ENCODE assay signal across 22 cellular contexts in genomic region chr20:32230707-32231106, GRCh38. TPM values are rescaled to one million over a fixed set of nuclear protein-coding genes. Genes with fewer than 3 reads are reported as not detected.
DNase-seq lines count a peak whose midpoint lies in the region; ATAC-seq and TF ChIP-seq lines count a peak whose summit lies in the region.
"Had no signal": no experiment of that assay in that cellular context is flagged by ENCODE, and none has a peak within 500 bp of the region (broad histone marks: within the 10 kb centered on the region; RNA-seq: fewer than 3 reads in every experiment).

No MANE protein-coding gene starts in this region.

- no peak for DNase-seq in activated CD8-positive, alpha-beta T cell treated with anti-CD3 and anti-CD28 coated beads for 36 hours
- DNase-seq in activated CD8-positive, alpha-beta T cell treated with anti-CD3 and anti-CD28 coated beads, Interleukin-2, amount 10 ng/mL, durations not matched to agents 7 days and 5 days, result no peak
- no peak for DNase-seq in CD8-positive, alpha-beta memory T cell
- no peak for DNase-seq in neuronal stem cell (ENCODE audit: low spot score)
- no peak for DNase-seq in A673 (ENCODE audit: low spot score)
- no peak for DNase-seq in NCI-H1048 (lab: John Stamatoyannopoulos, UW)
- DNase-seq in iPS-NIHi7 (ENCODE audit: extremely low spot score), result no peak
- DNase-seq: AML-193; DMS53; foreskin melanocyte; NCI-H2029 treated with DMSO at 0.1 percent for 48 hours; NCI-H526; nucleus accumbens; psoas muscle; Right ventricle myocardium superior; stimulated activated CD4-positive, alpha-beta T cell treated with anti-CD3 and anti-CD28 coated beads, Interleukin-15, amount 100 ng/mL, for 24 hours; stimulated activated naive CD4-positive, alpha-beta T cell treated with Interleukin-2 at 50 U/mL for 16 hours; T1000; uterus; WERI-Rb-1 had no signal

- H3K27ac ChIP-seq in CD8-positive, alpha-beta memory T cell (ENCODE audit: low read depth, low read length), result no peak overlapping the region
- H3K27ac ChIP-seq in neuronal stem cell (replicated peaks; ENCODE audit: low read length), result no peak overlapping the region
- H3K27ac ChIP-seq in A673 (ENCODE audit: low read depth, low read length, poor library complexity, severe bottlenecking), result no peak overlapping the region
- H3K27ac ChIP-seq: esophagus muscularis mucosa, psoas muscle, uterus, WERI-Rb-1 had no signal

- H3K9ac ChIP-seq in neuronal stem cell (ENCODE audit: low read depth, low read length, poor library complexity), result no peak overlapping the region

- H4K91ac ChIP-seq in neuronal stem cell (ENCODE audit: low read depth, low read length, poor library complexity), result no peak overlapping the region

- CTCF ChIA-PET in activated CD8-positive, alpha-beta T cell treated with anti-CD3 and anti-CD28 coated beads for 36 hours (lab: Charles Lee), result no interaction called here
- CTCF ChIA-PET in activated CD8-positive, alpha-beta T cell treated with anti-CD3 and anti-CD28 coated beads, Interleukin-2, amount 10 ng/mL, durations not matched to agents 7 days and 5 days (lab: Charles Lee), result interaction anchor here (0.6 kb wide), 1 partner anchor 85 kb away, joined by 4 read pairs; no protein-coding TSS in a partner anchor
- CTCF ChIA-PET in CD8-positive, alpha-beta memory T cell (lab: Charles Lee), result interaction anchor here (1.4 kb wide), 1 partner anchor 49 kb away, joined by 3 read pairs; no protein-coding TSS in a partner anchor
- CTCF ChIA-PET in A673 (lab: Charles Lee), result no interaction called here

- POLR2A ChIA-PET in activated CD8-positive, alpha-beta T cell treated with anti-CD3 and anti-CD28 coated beads for 36 hours (lab: Charles Lee), result interaction anchor here (0.9 to 3.0 kb wide), 4 partner anchors 18 to 129 kb away, joined by 3 to 16 read pairs (median 8); no protein-coding TSS in a partner anchor
- POLR2A ChIA-PET in activated CD8-positive, alpha-beta T cell treated with anti-CD3 and anti-CD28 coated beads, Interleukin-2, amount 10 ng/mL, durations not matched to agents 7 days and 5 days (lab: Charles Lee), result interaction anchor here (0.7 kb wide), 1 partner anchor 44 kb away, joined by 4 read pairs; no protein-coding TSS in a partner anchor
- POLR2A ChIA-PET in CD8-positive, alpha-beta memory T cell (lab: Charles Lee), result no interaction called here
- POLR2A ChIA-PET in A673 (lab: Charles Lee; ENCODE audit: low non-redundant PET), result no interaction called here

- H3K18ac ChIP-seq in neuronal stem cell (ENCODE audit: low read length), result no peak overlapping the region

- H3K4me2 ChIP-seq in neuronal stem cell (ENCODE audit: insufficient read depth, low read length, poor library complexity, severe bottlenecking), result no peak overlapping the region

- no peak overlapping the region for H2AFZ ChIP-seq in neuronal stem cell (ENCODE audit: low read length)

- H3K9me3 Mint-ChIP-seq in activated CD8-positive, alpha-beta T cell treated with anti-CD3 and anti-CD28 coated beads for 36 hours, result no peaks in the 10 kb centered on the region
- no peaks in the 10 kb centered on the region for H3K9me3 Mint-ChIP-seq in activated CD8-positive, alpha-beta T cell treated with anti-CD3 and anti-CD28 coated beads, Interleukin-2, amount 10 ng/mL, durations not matched to agents 7 days and 5 days (ENCODE audit: insufficient read depth)
- H3K9me3 Mint-ChIP-seq in CD8-positive, alpha-beta memory T cell, result no peaks in the 10 kb centered on the region
- H3K9me3 Mint-ChIP-seq in activated naive CD8-positive, alpha-beta T cell (ENCODE audit: low read depth), result no peaks in the 10 kb centered on the region

- H3K14ac ChIP-seq in neuronal stem cell (ENCODE audit: low read length), result no peak overlapping the region

- intact Hi-C loops in activated CD8-positive, alpha-beta T cell treated with anti-CD3 and anti-CD28 coated beads for 36 hours (cut with micrococcal nuclease), result no loop called here
- intact Hi-C loops in A673 (cut with micrococcal nuclease; ENCODE audit: unreplicated experiment), result no loop called here

- H3K27me3 ChIP-seq in CD8-positive, alpha-beta memory T cell (ENCODE audit: insufficient read depth, low read length, poor library complexity, severe bottlenecking), result no peaks in the 10 kb centered on the region
- no peaks in the 10 kb centered on the region for H3K27me3 ChIP-seq in neuronal stem cell (ENCODE audit: control insufficient read depth in 3 of 3, insufficient read depth in 3 of 3, low read depth in 1 of 3, low read length in 3 of 3)
- no peaks in the 10 kb centered on the region for H3K27me3 ChIP-seq in A673 (replicated peaks; ENCODE audit: insufficient read depth, low read depth, low read length, poor library complexity)
- H3K27me3 ChIP-seq: esophagus muscularis mucosa, uterus had no signal

- H2BK12ac ChIP-seq in neuronal stem cell (ENCODE audit: low read length), result no peak overlapping the region

- no peak overlapping the region for H2BK5ac ChIP-seq in neuronal stem cell (ENCODE audit: low read length)

- WGBS in neuronal stem cell (ENCODE audit: extremely low coverage in 2 of 2, insufficient read length in 2 of 2, insufficient replicate concordance in 1 of 2), 2 donors, result no CpG with 5 or more reads among the region's 13 CpGs

- no TSS peak for BruUV-seq in A673 (replicated peaks; lab: Mats Ljungman, UMichigan)

- no peak overlapping the region for H2AK5ac ChIP-seq in neuronal stem cell (ENCODE audit: low read depth, low read length)

- H2BK120ac ChIP-seq in neuronal stem cell (ENCODE audit: low read depth, low read length), result no peak overlapping the region

- no peak for ATAC-seq in activated CD8-positive, alpha-beta T cell treated with anti-CD3 and anti-CD28 coated beads for 36 hours
- no peak for ATAC-seq in activated CD8-positive, alpha-beta T cell treated with anti-CD3 and anti-CD28 coated beads, Interleukin-2, amount 10 ng/mL, durations not matched to agents 7 days and 5 days
- ATAC-seq: psoas muscle had no signal

- peaks cover 17% of the 10 kb centered on the region for H3K4me1 ChIP-seq in CD8-positive, alpha-beta memory T cell (ENCODE audit: insufficient read depth, low read length)
- H3K4me1 ChIP-seq in neuronal stem cell (ENCODE audit: control insufficient read depth in 2 of 2, insufficient read depth in 1 of 2, low read depth in 1 of 2, low read length in 2 of 2) (no peaks in the 10 kb centered on the region), A673 (ENCODE audit: insufficient read depth, low read length, poor library complexity, severe bottlenecking) (peaks cover 9% of the 10 kb centered on the region)
- H3K4me1 ChIP-seq: uterus had no signal

- H3K79me1 ChIP-seq in neuronal stem cell (ENCODE audit: low read depth, low read length), result no peaks in the 10 kb centered on the region

- peaks cover 77% of the 10 kb centered on the region for H3K36me3 Mint-ChIP-seq in activated CD8-positive, alpha-beta T cell treated with anti-CD3 and anti-CD28 coated beads for 36 hours (ENCODE audit: low read depth)
- peaks cover 68% of the 10 kb centered on the region for H3K36me3 Mint-ChIP-seq in activated CD8-positive, alpha-beta T cell treated with anti-CD3 and anti-CD28 coated beads, Interleukin-2, amount 10 ng/mL, durations not matched to agents 7 days and 5 days (ENCODE audit: low read depth)
- H3K36me3 Mint-ChIP-seq in CD8-positive, alpha-beta memory T cell, result peaks cover 2 to 83% (median 24%) of the 10 kb centered on the region in 3 donors
- H3K36me3 Mint-ChIP-seq in activated naive CD8-positive, alpha-beta T cell, result peaks cover 22% of the 10 kb centered on the region

- no peak overlapping the region for H4K8ac ChIP-seq in neuronal stem cell (ENCODE audit: low read depth, low read length)

- no peak overlapping the region for H2BK15ac ChIP-seq in neuronal stem cell (ENCODE audit: low read length)

- H3K36me3 ChIP-seq in CD8-positive, alpha-beta memory T cell (ENCODE audit: insufficient read depth, low read length), result peaks cover 33% of the 10 kb centered on the region
- H3K36me3 ChIP-seq in neuronal stem cell (replicated peaks in 1 of 2; ENCODE audit: control insufficient read depth in 2 of 2, insufficient read depth in 2 of 2, low read length in 2 of 2), result peaks cover 47 to 92% of the 10 kb centered on the region in 2 donors
- peaks cover 74% of the 10 kb centered on the region for H3K36me3 ChIP-seq in A673 (ENCODE audit: insufficient read depth, low read length, poor library complexity, severe bottlenecking)
- H3K36me3 ChIP-seq: uterus had no signal

- peak overlapping the region; percentile 46 for H3K23ac ChIP-seq in neuronal stem cell (ENCODE audit: low read depth, low read length, poor library complexity)

- peak overlapping the region; percentile 97 for H3K27ac Mint-ChIP-seq in activated CD8-positive, alpha-beta T cell treated with anti-CD3 and anti-CD28 coated beads for 36 hours
- no peak overlapping the region for H3K27ac Mint-ChIP-seq in activated CD8-positive, alpha-beta T cell treated with anti-CD3 and anti-CD28 coated beads, Interleukin-2, amount 10 ng/mL, durations not matched to agents 7 days and 5 days
- H3K27ac Mint-ChIP-seq in CD8-positive, alpha-beta memory T cell, result peak overlapping the region in 5 of 8 donors; percentile 51 to 99 (median 97)
- H3K27ac Mint-ChIP-seq in activated naive CD8-positive, alpha-beta T cell, result peak overlapping the region; percentile 91

- no peak for TF ChIP-seq CTCF in activated CD8-positive, alpha-beta T cell treated with anti-CD3 and anti-CD28 coated beads for 36 hours (IDR thresholded peaks at IDR 0.05)
- TF ChIP-seq CTCF in A673 (conservative IDR thresholded peaks at IDR 0.05; ENCODE audit: low read depth, low read length), result no peak

- H3K27me3 Mint-ChIP-seq in activated CD8-positive, alpha-beta T cell treated with anti-CD3 and anti-CD28 coated beads for 36 hours, result no peaks in the 10 kb centered on the region
- no peaks in the 10 kb centered on the region for H3K27me3 Mint-ChIP-seq in activated CD8-positive, alpha-beta T cell treated with anti-CD3 and anti-CD28 coated beads, Interleukin-2, amount 10 ng/mL, durations not matched to agents 7 days and 5 days (ENCODE audit: low read depth)
- peaks cover 0 to 2% of the 10 kb centered on the region in 2 donors for H3K27me3 Mint-ChIP-seq in CD8-positive, alpha-beta memory T cell
- no peaks in the 10 kb centered on the region for H3K27me3 Mint-ChIP-seq in activated naive CD8-positive, alpha-beta T cell

- peaks cover 37% of the 10 kb centered on the region for H3K4me1 Mint-ChIP-seq in activated CD8-positive, alpha-beta T cell treated with anti-CD3 and anti-CD28 coated beads for 36 hours (ENCODE audit: low read depth)
- peaks cover 28% of the 10 kb centered on the region for H3K4me1 Mint-ChIP-seq in activated CD8-positive, alpha-beta T cell treated with anti-CD3 and anti-CD28 coated beads, Interleukin-2, amount 10 ng/mL, durations not matched to agents 7 days and 5 days (ENCODE audit: low read depth)
- H3K4me1 Mint-ChIP-seq in CD8-positive, alpha-beta memory T cell, result peaks cover 26 to 27% (median 26%) of the 10 kb centered on the region in 3 donors
- peaks cover 36% of the 10 kb centered on the region for H3K4me1 Mint-ChIP-seq in activated naive CD8-positive, alpha-beta T cell (ENCODE audit: low read depth)

- H3K4me3 Mint-ChIP-seq in activated CD8-positive, alpha-beta T cell treated with anti-CD3 and anti-CD28 coated beads for 36 hours, result no peak overlapping the region
- H3K4me3 Mint-ChIP-seq in activated CD8-positive, alpha-beta T cell treated with anti-CD3 and anti-CD28 coated beads, Interleukin-2, amount 10 ng/mL, durations not matched to agents 7 days and 5 days, result no peak overlapping the region
- H3K4me3 Mint-ChIP-seq in CD8-positive, alpha-beta memory T cell, result no peak overlapping the region
- H3K4me3 Mint-ChIP-seq in activated naive CD8-positive, alpha-beta T cell, result no peak overlapping the region

- H3K9me3 ChIP-seq in CD8-positive, alpha-beta memory T cell (ENCODE audit: low read length), result no peaks in the 10 kb centered on the region
- H3K9me3 ChIP-seq in neuronal stem cell (replicated peaks in 1 of 2; ENCODE audit: control insufficient read depth in 2 of 2, insufficient read depth in 1 of 2, low read depth in 1 of 2, low read length in 2 of 2) (no peaks in the 10 kb centered on the region), A673 (ENCODE audit: low read depth, low read length, poor library complexity, severe bottlenecking) (no peaks in the 10 kb centered on the region)
- H3K9me3 ChIP-seq: esophagus muscularis mucosa, psoas muscle, uterus had no signal

- H3K4ac ChIP-seq in neuronal stem cell (ENCODE audit: low read length), result no peak overlapping the region

- H3K4me3 ChIP-seq in CD8-positive, alpha-beta memory T cell (ENCODE audit: low read length), result no peak overlapping the region
- H3K4me3 ChIP-seq in neuronal stem cell (ENCODE audit: low read length in 2 of 2) (no peak overlapping the region), A673 (ENCODE audit: low read depth, low read length, poor library complexity, severe bottlenecking) (no peak overlapping the region)
- H3K4me3 ChIP-seq: esophagus muscularis mucosa, psoas muscle, uterus had no signal

RNA-seq across cellular contexts. Expression of gene POFUT1, which starts 23.0 kb away (rescaled TPM):
- 10 to 100 TPM; 43.7 to 46.2 TPM for total RNA-seq in activated CD8-positive, alpha-beta T cell treated with anti-CD3 and anti-CD28 coated beads for 36 hours
- 10 to 100 TPM; 23.5 to 24.8 TPM for total RNA-seq in activated CD8-positive, alpha-beta T cell treated with anti-CD3 and anti-CD28 coated beads, Interleukin-2, amount 10 ng/mL, durations not matched to agents 7 days and 5 days
- 10 to 100 TPM; 87.1 to 88.8 TPM for total RNA-seq in CD8-positive, alpha-beta memory T cell
- polyA plus RNA-seq in CD8-positive, alpha-beta memory T cell, result 15.8 TPM
- polyA plus RNA-seq in neuronal stem cell (2013, experiment 1 of 2), result 17.5 TPM
- 18.2 TPM for polyA plus RNA-seq in neuronal stem cell (2013, experiment 2 of 2)
- 55.9 and 56.6 TPM in 2 replicates for total RNA-seq in A673 (2021)

RNA-seq across cellular contexts. Expression of gene PLAGL2, which starts 23.2 kb away (rescaled TPM):
- 10 to 100 TPM; 70.6 to 71.5 TPM for total RNA-seq in activated CD8-positive, alpha-beta T cell treated with anti-CD3 and anti-CD28 coated beads for 36 hours
- 10 to 100 TPM; 21.9 to 22.9 TPM for total RNA-seq in activated CD8-positive, alpha-beta T cell treated with anti-CD3 and anti-CD28 coated beads, Interleukin-2, amount 10 ng/mL, durations not matched to agents 7 days and 5 days
- 100 to 1,000 TPM; 120 to 121 TPM for total RNA-seq in CD8-positive, alpha-beta memory T cell
- polyA plus RNA-seq in CD8-positive, alpha-beta memory T cell, result 4.4 TPM
- polyA plus RNA-seq in neuronal stem cell (2013, experiment 1 of 2), result 35.6 TPM
- 34.8 TPM for polyA plus RNA-seq in neuronal stem cell (2013, experiment 2 of 2)
- 36.8 and 40.4 TPM in 2 replicates for total RNA-seq in A673 (2021)

RNA-seq across cellular contexts. Expression of gene KIF3B, which starts 46.7 kb away (rescaled TPM):
- 10 to 100 TPM; 25.4 to 25.7 TPM for total RNA-seq in activated CD8-positive, alpha-beta T cell treated with anti-CD3 and anti-CD28 coated beads for 36 hours
- 10 to 100 TPM; 15.1 to 16.0 TPM for total RNA-seq in activated CD8-positive, alpha-beta T cell treated with anti-CD3 and anti-CD28 coated beads, Interleukin-2, amount 10 ng/mL, durations not matched to agents 7 days and 5 days
- 10 to 100 TPM; 61.0 to 61.6 TPM for total RNA-seq in CD8-positive, alpha-beta memory T cell
- 5.7 TPM for polyA plus RNA-seq in CD8-positive, alpha-beta memory T cell
- 18.9 TPM for polyA plus RNA-seq in neuronal stem cell (2013, experiment 1 of 2)
- polyA plus RNA-seq in neuronal stem cell (2013, experiment 2 of 2), result 18.8 TPM
- total RNA-seq in A673 (2021), result 24.3 and 25.4 TPM in 2 replicates

Comparison
In these comparisons a context has a peak if more than half of its experiments do, and no peak if none do; other contexts are left out.
1. CTCF ChIA-PET loops: an anchor here in activated CD8-positive, alpha-beta T cell treated with anti-CD3 and anti-CD28 coated beads, Interleukin-2, amount 10 ng/mL, durations not matched to agents 7 days and 5 days (0.6 kb wide) and CD8-positive, alpha-beta memory T cell (1.4 kb wide); none called in activated CD8-positive, alpha-beta T cell treated with anti-CD3 and anti-CD28 coated beads for 36 hours and A673.
2. POLR2A ChIA-PET loops: an anchor here in activated CD8-positive, alpha-beta T cell treated with anti-CD3 and anti-CD28 coated beads for 36 hours (0.9 to 3.0 kb wide) and activated CD8-positive, alpha-beta T cell treated with anti-CD3 and anti-CD28 coated beads, Interleukin-2, amount 10 ng/mL, durations not matched to agents 7 days and 5 days (0.7 kb wide); none called in CD8-positive, alpha-beta memory T cell and A673.